Comparison of ENCODE assay signal across 8 cellular contexts in genomic region chr19:56838930-56839664, GRCh38. TPM values are rescaled to one million over a fixed set of nuclear protein-coding genes. Genes with fewer than 3 reads are reported as not detected.
DNase-seq lines count a peak whose midpoint lies in the region; ATAC-seq and TF ChIP-seq lines count a peak whose summit lies in the region.

No MANE protein-coding gene starts in this region.

- no peak for TF ChIP-seq POLR2A in transverse colon (IDR thresholded peaks at IDR 0.05)

- ATAC-seq in memory B cell (ENCODE audit: low read depth), result peak; percentile 19
- no peak for ATAC-seq in HG03521 (IDR thresholded peaks at IDR 0.05; ENCODE audit: unreplicated experiment)

- peaks cover 63% of the 10 kb centered on the region for H3K9me3 Mint-ChIP-seq in dendritic cell treated with granulocyte-macrophage colony-stimulating factor and Interleukin-4, amounts not matched to agents 40 ng/mL and 50 ng/mL, for 4 days
- H3K9me3 Mint-ChIP-seq in memory B cell, result peaks cover 22% of the 10 kb centered on the region

- peaks cover 25% of the 10 kb centered on the region for H3K27me3 Mint-ChIP-seq in dendritic cell treated with granulocyte-macrophage colony-stimulating factor and Interleukin-4, amounts not matched to agents 40 ng/mL and 50 ng/mL, for 4 days
- peaks cover 6% of the 10 kb centered on the region for H3K27me3 Mint-ChIP-seq in memory B cell

- no peak for TF ChIP-seq CTCF in transverse colon (IDR thresholded peaks at IDR 0.05)

- H3K4me3 ChIP-seq in transverse colon, result no peak overlapping the region

- H3K27ac ChIP-seq in transverse colon, result peak overlapping the region in 3 of 4 donors; percentile 66 to 91 (median 80)

- H3K9me3 ChIP-seq in transverse colon, result peaks cover 0 to 14% of the 10 kb centered on the region in 2 donors

- peaks cover 11% of the 10 kb centered on the region for H3K4me1 Mint-ChIP-seq in dendritic cell treated with granulocyte-macrophage colony-stimulating factor and Interleukin-4, amounts not matched to agents 40 ng/mL and 50 ng/mL, for 4 days (ENCODE audit: low read depth)
- H3K4me1 Mint-ChIP-seq in memory B cell, result no peaks in the 10 kb centered on the region

- no peaks in the 10 kb centered on the region for H3K36me3 ChIP-seq in transverse colon

- no peaks in the 10 kb centered on the region for H3K27me3 ChIP-seq in transverse colon

- DNase-seq in activated gamma-delta T cell treated with Interleukin-2 at 50 U/mL for 16 hours (peak; percentile 8), activated gamma-delta T cell (lab: John Stamatoyannopoulos, UW) (no peak), memory B cell (ENCODE audit: low spot score in 2 of 2) (no peak), transverse colon (peak; percentile 84), NCI-H146 (lab: John Stamatoyannopoulos, UW) (no peak), DMS79 (lab: John Stamatoyannopoulos, UW) (no peak)

- WGBS in transverse colon (ENCODE audit: low coverage in 1 of 2), 2 donors, result 51 to 61% methylated on average over 5 to 33 of the region's 33 CpGs

- H3K27ac Mint-ChIP-seq in dendritic cell treated with granulocyte-macrophage colony-stimulating factor and Interleukin-4, amounts not matched to agents 40 ng/mL and 50 ng/mL, for 4 days, result peak overlapping the region; percentile 69
- H3K27ac Mint-ChIP-seq in memory B cell, result no peak overlapping the region

- no peaks in the 10 kb centered on the region for H3K4me1 ChIP-seq in transverse colon

- peak overlapping the region; percentile 65 for H3K4me3 Mint-ChIP-seq in dendritic cell treated with granulocyte-macrophage colony-stimulating factor and Interleukin-4, amounts not matched to agents 40 ng/mL and 50 ng/mL, for 4 days
- H3K4me3 Mint-ChIP-seq in memory B cell, result no peak overlapping the region

- intact Hi-C loops in dendritic cell treated with granulocyte-macrophage colony-stimulating factor and Interleukin-4, amounts not matched to agents 40 ng/mL and 50 ng/mL, for 4 days (cut with micrococcal nuclease), result no loop called here
- intact Hi-C loops in transverse colon (cut with DNase I; ENCODE audit: low total_unique reads), result no loop called here

- TF ChIP-seq EP300 in transverse colon (IDR thresholded peaks at IDR 0.05; ENCODE audit: low read depth), result no peak

- peaks cover 8% of the 10 kb centered on the region for H3K36me3 Mint-ChIP-seq in dendritic cell treated with granulocyte-macrophage colony-stimulating factor and Interleukin-4, amounts not matched to agents 40 ng/mL and 50 ng/mL, for 4 days (ENCODE audit: low read depth)
- peaks cover 5% of the 10 kb centered on the region for H3K36me3 Mint-ChIP-seq in memory B cell

- in situ Hi-C loops in transverse colon (cut with MboI; ENCODE audit: low pct_ligation_motif_present in 1 of 4, low pct_unique_long_range_greater_than_20kb in 1 of 4, low sequenced_read_pairs in 3 of 4), result no loop called here

RNA-seq across cellular contexts. Expression of gene PEG3, which starts 1.4 kb away (rescaled TPM):
- 1 to 10 TPM in 3 of 4 donors, under 1 TPM in 1; 0.80 to 6.7 (median 3.4) TPM for total RNA-seq in transverse colon

RNA-seq across cellular contexts. Expression of gene ZIM2, which starts 1.4 kb away (rescaled TPM):
- 1 to 10 TPM in 2 of 4 donors, under 1 TPM in 1, not detected in 1; 0.16 to 2.2 (median 1.2) TPM for total RNA-seq in transverse colon

Comparison
In these comparisons a context has a peak if more than half of its experiments do, and no peak if none do; other contexts are left out.
1. DNase-seq: peak in activated gamma-delta T cell treated with Interleukin-2 at 50 U/mL for 16 hours (single experiment) and transverse colon (single experiment); none in activated gamma-delta T cell (single experiment), memory B cell (0 of 2), NCI-H146 (single experiment) and DMS79 (single experiment).